Comparison of ENCODE assay signal across 34 cellular contexts in genomic region chr2:217601601-217602000, GRCh38.
"Had no signal": no experiment of that assay in that cellular context is flagged by ENCODE, and none has a peak within 500 bp of the region (broad histone marks: within the 10 kb centered on the region; RNA-seq: fewer than 3 reads in every experiment).

No MANE protein-coding gene starts in this region.

- H3K36me3 ChIP-seq: adrenal gland, brain microvascular endothelial cell, breast epithelium, cardiac muscle cell had no signal

- H3K4me3 ChIP-seq: adrenal gland, ascending aorta, body of pancreas, breast epithelium, cardiac muscle cell had no signal

- FAIRE-seq: astrocyte, bronchial epithelial cell had no signal

- H3K27me3 ChIP-seq: adrenal gland, ascending aorta, body of pancreas, brain microvascular endothelial cell, breast epithelium, cardiac muscle cell had no signal

- H3K27ac ChIP-seq: adrenal gland, ascending aorta, body of pancreas, brain microvascular endothelial cell, breast epithelium, cardiac muscle cell had no signal

- H3K4me1 ChIP-seq: adrenal gland, ascending aorta, body of pancreas, breast epithelium had no signal

- ATAC-seq: activated naive CD4-positive, alpha-beta T cell treated with anti-CD3 and anti-CD28 coated beads, Interleukin-2, amount 50 U/mL, for 72 hours; activated naive CD8-positive, alpha-beta T cell treated with anti-CD3 and anti-CD28 coated beads, Interleukin-2, amount 50 U/mL, for 24 hours; activated T-cell treated with anti-CD3 and anti-CD28 coated beads, Interleukin-2, amount 50 U/mL, for 4 hours; activated T-cell treated with anti-CD3 and anti-CD28 coated beads, Interleukin-2, amount 50 U/mL, for 72 hours; activated T-helper 17 cell treated with anti-CD3 and anti-CD28 coated beads, Interleukin-2, amount 50 U/mL, for 72 hours; body of pancreas had no signal

- DNase-seq: activated effector memory CD4-positive, alpha-beta T cell treated with anti-CD3 and anti-CD28 coated beads, Interleukin-2, amount 50 U/mL, for 16 hours; activated effector memory CD4-positive, alpha-beta T cell treated with Interleukin-2 at 50 U/mL for 16 hours; activated gamma-delta T cell; activated gamma-delta T cell treated with Interleukin-2 at 50 U/mL for 16 hours; activated naive CD4-positive, alpha-beta T cell; activated naive CD4-positive, alpha-beta T cell treated with anti-CD3 and anti-CD28 coated beads for 36 hours; activated naive CD4-positive, alpha-beta T cell treated with anti-CD3 and anti-CD28 coated beads, Interleukin-2, amount 10 ng/mL, durations not matched to agents 7 days and 5 days; activated naive CD4-positive, alpha-beta T cell treated with anti-CD3 and anti-CD28 coated beads, Interleukin-2, amount 50 U/mL, for 16 hours; activated naive CD4-positive, alpha-beta T cell treated with Interleukin-2 at 50 U/mL for 16 hours; activated naive CD8-positive, alpha-beta T cell treated with anti-CD3 and anti-CD28 coated beads for 36 hours; activated naive CD8-positive, alpha-beta T cell treated with anti-CD3 and anti-CD28 coated beads, Interleukin-2, amount 10 ng/mL, durations not matched to agents 7 days and 5 days; activated naive CD8-positive, alpha-beta T cell treated with anti-CD3 and anti-CD28 coated beads, Interleukin-2, amount 50 U/mL, for 24 hours; activated T-cell treated with anti-CD3 and anti-CD28 coated beads, Interleukin-2, amount 50 U/mL, for 1 hour; activated T-cell treated with anti-CD3 and anti-CD28 coated beads, Interleukin-2, amount 50 U/mL, for 24 hours; activated T-cell treated with anti-CD3 and anti-CD28 coated beads, Interleukin-2, amount 50 U/mL, for 4 hours; activated T-cell treated with anti-CD3 and anti-CD28 coated beads, Interleukin-2, amount 50 U/mL, for 48 hours; activated T-cell treated with anti-CD3 and anti-CD28 coated beads, Interleukin-2, amount 50 U/mL, for 72 hours; adrenal gland; amniotic stem cell; amygdala; anterior cingulate cortex; aorta; body of pancreas; brain microvascular endothelial cell; caudate nucleus; central memory CD4-positive, alpha-beta T cell; cerebellar nuclear complex had no signal

- H3K9me3 ChIP-seq: adrenal gland, ascending aorta, body of pancreas, breast epithelium had no signal
